In genomic region chr11:65546217-65546958, GRCh38 we compare ENCODE assay signal across 9 cellular contexts. TPM values are rescaled to one million over a fixed set of nuclear protein-coding genes. Genes with fewer than 3 reads are reported as not detected.
A peak's percentile ranks its signal among the peaks of the same experiment; 100 is the strongest.
DNase-seq lines count a peak whose midpoint lies in the region; ATAC-seq, FAIRE-seq and TF ChIP-seq lines count a peak whose summit lies in the region.
"Had no signal": no experiment of that assay in that cellular context is flagged by ENCODE, and none has a peak within 500 bp of the region (broad histone marks: within the 10 kb centered on the region; RNA-seq: fewer than 3 reads in every experiment).

No MANE protein-coding gene starts in this region.

- H3K27ac ChIP-seq in prostate gland (peak overlapping the region; percentile 69 to 76), vagina (peak overlapping the region; percentile 40)

- H3K9me3 ChIP-seq in prostate gland (no peaks in the 10 kb centered on the region), vagina (no peaks in the 10 kb centered on the region)

- peak overlapping the region; percentile 25 to 33 for H3K4me3 ChIP-seq in prostate gland
- H3K4me3 ChIP-seq in vagina, result peak overlapping the region; percentile 19 to 31

- WGBS in prostate gland, result 33% methylated on average over 51 of the region's 64 CpGs

- H3K27me3 ChIP-seq in prostate gland (replicated peaks; ENCODE audit: insufficient read depth) (no peaks in the 10 kb centered on the region), vagina (no peaks in the 10 kb centered on the region)

- H3K36me3 ChIP-seq in prostate gland (no peaks in the 10 kb centered on the region), vagina (peaks cover 0 to 30% of the 10 kb centered on the region in 2 donors)

- TF ChIP-seq CTCF in prostate gland (IDR thresholded peaks at IDR 0.05), result peak in 1 of 4 experiments; percentile 25
- TF ChIP-seq CTCF in vagina (IDR thresholded peaks at IDR 0.05), result no peak

- intact Hi-C loops in prostate gland (cut with DNase I), result no loop called here
- intact Hi-C loops in vagina (cut with DNase I), result no loop called here

- ATAC-seq in HG03457 (IDR thresholded peaks at IDR 0.05; ENCODE audit: unreplicated experiment), result peak; percentile 42

- TF ChIP-seq POLR2A in prostate gland (IDR thresholded peaks at IDR 0.05) (peak; percentile 48), vagina (IDR thresholded peaks at IDR 0.05) (no peak)

- peak; percentile 67 to 69 for DNase-seq in AML-193 (lab: John Stamatoyannopoulos, UW)
- DNase-seq in GM19239 (ENCODE audit: insufficient read length, low spot score), result peak; percentile 99
- peak; percentile 84 for DNase-seq in NK-92 treated with Interleukin-12 subunit alpha and Interleukin-12 subunit beta, amount 100 ng/mL, for 24 hours (lab: John Stamatoyannopoulos, UW)
- peak; percentile 99 for DNase-seq in activated T-cell treated with anti-CD3 and anti-CD28 coated beads for 4 hours
- DNase-seq in germinal center (ENCODE audit: low spot score), result peak; percentile 97
- DNase-seq in prostate gland (ENCODE audit: low spot score), result peak; percentile 94
- DNase-seq in vagina (ENCODE audit: extremely low spot score in 2 of 2), result no peak

- H3K4me1 ChIP-seq in prostate gland (replicated peaks) (peaks cover 6% of the 10 kb centered on the region), vagina (peaks cover 18% of the 10 kb centered on the region)

- FAIRE-seq in GM19239 (lab: Jason Lieb, UNC), result peak; percentile 68
- FAIRE-seq: G401.6 had no signal

RNA-seq across cellular contexts. Expression of gene LTBP3, which starts 11.8 kb away (rescaled TPM):
- 100 to 1,000 TPM; 220 to 234 TPM for total RNA-seq in prostate gland
- total RNA-seq in vagina, result 246 TPM

RNA-seq across cellular contexts. Expression of gene SCYL1, which starts 21.5 kb away (rescaled TPM):
- total RNA-seq in prostate gland (100 to 1,000 TPM; 125 to 177 TPM), vagina (77.3 TPM)

RNA-seq across cellular contexts. Expression of gene ZNRD2, which starts 23.9 kb away (rescaled TPM):
- total RNA-seq in prostate gland (10 to 100 TPM; 72.8 to 98.1 TPM), vagina (68.5 TPM)

RNA-seq across cellular contexts. Expression of gene FAM89B, which starts 25.9 kb away (rescaled TPM):
- total RNA-seq in prostate gland (10 to 100 TPM; 68.6 to 92.6 TPM), vagina (62.4 TPM)

RNA-seq across cellular contexts. Expression of gene EHBP1L1, which starts 29.5 kb away (rescaled TPM):
- total RNA-seq in prostate gland (10 to 100 TPM; 68.2 to 98.7 TPM), vagina (123 TPM)

Comparison
In these comparisons a context has a peak if more than half of its experiments do, and no peak if none do; other contexts are left out.
1. DNase-seq: peak in AML-193 (2 of 2), GM19239 (single experiment), NK-92 treated with Interleukin-12 subunit alpha and Interleukin-12 subunit beta, amount 100 ng/mL, for 24 hours (single experiment), activated T-cell treated with anti-CD3 and anti-CD28 coated beads for 4 hours (single experiment), germinal center (single experiment) and prostate gland (single experiment); none in vagina (0 of 2).